Comparison of ENCODE assay signal across 22 cellular contexts in the genomic region with DNA sequence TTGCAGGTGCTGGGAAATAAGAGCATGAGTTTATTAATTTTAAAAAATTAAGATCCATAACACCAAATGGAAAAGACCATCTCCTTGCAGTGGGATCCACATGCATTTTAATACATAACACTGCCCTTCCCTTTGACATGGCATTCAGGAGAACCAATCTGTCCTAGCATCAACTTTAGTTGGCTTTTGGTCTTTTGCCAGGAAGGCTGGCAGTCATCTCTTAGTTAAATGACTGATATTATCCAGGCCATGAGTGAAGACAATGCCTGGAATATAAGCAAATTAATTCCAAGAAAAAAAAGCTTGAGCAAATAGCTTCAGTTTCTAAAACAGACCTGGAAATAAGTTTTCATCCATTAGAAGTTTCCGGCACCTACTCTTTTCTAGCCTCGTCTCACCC. TPM values are rescaled to one million over a fixed set of nuclear protein-coding genes. Genes with fewer than 3 reads are reported as not detected.
"Had no signal": no experiment of that assay in that cellular context is flagged by ENCODE, and none has a peak within 500 bp of the region (broad histone marks: within the 10 kb centered on the region; RNA-seq: fewer than 3 reads in every experiment).

No MANE protein-coding gene starts in this region.

- H3K27ac ChIP-seq: HL-60, KMS-11, SJSA1 had no signal

- H3K9me3 ChIP-seq: SJSA1 had no signal

- H3K4me3 ChIP-seq: K562, SJSA1 had no signal

- H3K4me1 ChIP-seq: SJSA1 had no signal

- ATAC-seq: K562, T-cell had no signal

- DNase-seq: MV-4-11, NCI-H1048, NCI-H1105, NCI-H1417, NCI-H1436 treated with DMSO at 0.1 percent for 48 hours, NCI-H1694, NCI-H187 treated with DMSO at 0.1 percent for 48 hours, NCI-H2029 treated with DMSO at 0.1 percent for 48 hours, NCI-H2227 treated with DMSO at 0.1 percent for 48 hours, NCI-H510A, NCI-H524 treated with DMSO at 0.1 percent for 48 hours, NCI-H82, Right ventricle myocardium superior, RPMI8226, SIG-M5, SW 1271, T-cell had no signal

- H3K36me3 ChIP-seq: SJSA1 had no signal

RNA-seq across cellular contexts. Expression of a gene that starts 55.1 kb away (rescaled TPM):
- total RNA-seq: MCF 10A had no signal
- polyA plus RNA-seq: K562 had no signal
